27 cellular contexts compared by ENCODE assay signal in genomic region chr16:12794486-12795399, GRCh38. TPM values are rescaled to one million over a fixed set of nuclear protein-coding genes. Genes with fewer than 3 reads are reported as not detected.
DNase-seq lines count a peak whose midpoint lies in the region; ATAC-seq and TF ChIP-seq lines count a peak whose summit lies in the region.
"Had no signal": no experiment of that assay in that cellular context is flagged by ENCODE, and none has a peak within 500 bp of the region (broad histone marks: within the 10 kb centered on the region; RNA-seq: fewer than 3 reads in every experiment).

No MANE protein-coding gene starts in this region.

- H3K36me3 ChIP-seq in adipocyte (ENCODE audit: control insufficient read depth, insufficient read depth, low read length, severe bottlenecking): no peaks in the 10 kb centered on the region
- H3K36me3 ChIP-seq: adrenal gland, brain microvascular endothelial cell, esophagus muscularis mucosa, gastroesophageal sphincter, transverse colon had no signal

- H3K4me3 ChIP-seq in Jurkat, Clone E6-1 (ENCODE audit: low read length): no peak overlapping the region
- H3K4me3 ChIP-seq in adipocyte (ENCODE audit: low read length): peak overlapping the region; percentile 2
- H3K4me3 ChIP-seq: adrenal gland, esophagus muscularis mucosa, gastroesophageal sphincter, transverse colon had no signal

- CTCF ChIA-PET in CD4-positive, alpha-beta T cell (lab: Charles Lee): no interaction called here
- CTCF ChIA-PET in WTC11 (lab: Charles Lee): no interaction called here

- TF ChIP-seq CTCF in CD4-positive, alpha-beta T cell (IDR thresholded peaks at IDR 0.05): no peak
- no peak for TF ChIP-seq CTCF in WTC11 (IDR thresholded peaks at IDR 0.05)

- no peak overlapping the region for H3K27ac ChIP-seq in CD4-positive, alpha-beta T cell (ENCODE audit: low read depth, low read length)
- H3K27ac ChIP-seq: adrenal gland, brain microvascular endothelial cell, esophagus muscularis mucosa, gastroesophageal sphincter, transverse colon had no signal

- no peaks in the 10 kb centered on the region for H3K9me3 ChIP-seq in adipocyte (ENCODE audit: control insufficient read depth, low read length)
- H3K9me3 ChIP-seq in CD4-positive, alpha-beta T cell (ENCODE audit: control insufficient read depth, low read length): no peaks in the 10 kb centered on the region
- H3K9me3 ChIP-seq: adrenal gland, esophagus muscularis mucosa, gastroesophageal sphincter, transverse colon had no signal

- no peaks in the 10 kb centered on the region for H3K9me3 Mint-ChIP-seq in CD4-positive, alpha-beta T cell
- peaks cover 5% of the 10 kb centered on the region; the same call in 1 of the 2 replicates for H3K9me3 Mint-ChIP-seq in WTC11

- H3K27ac Mint-ChIP-seq in CD4-positive, alpha-beta T cell: no peak overlapping the region
- H3K27ac Mint-ChIP-seq in WTC11: no peak overlapping the region
- H3K27ac Mint-ChIP-seq: activated CD4-positive, alpha-beta memory T cell treated with anti-CD3 and anti-CD28 coated beads, Interleukin-2, amount 10 ng/mL, durations not matched to agents 7 days and 5 days; effector memory CD8-positive, alpha-beta T cell; progenitor cell of endocrine pancreas had no signal

- H3K4me1 ChIP-seq in adipocyte (ENCODE audit: control insufficient read depth, insufficient read depth, low read length): peaks cover 29% of the 10 kb centered on the region
- H3K4me1 ChIP-seq: adrenal gland, gastroesophageal sphincter, transverse colon had no signal

- POLR2A ChIA-PET in CD4-positive, alpha-beta T cell (lab: Charles Lee): no interaction called here
- POLR2A ChIA-PET in WTC11 (lab: Charles Lee): no interaction called here

- no peak overlapping the region for H3K4me3 Mint-ChIP-seq in CD4-positive, alpha-beta T cell
- H3K4me3 Mint-ChIP-seq in WTC11: no peak overlapping the region
- H3K4me3 Mint-ChIP-seq: activated CD4-positive, alpha-beta memory T cell treated with anti-CD3 and anti-CD28 coated beads, Interleukin-2, amount 10 ng/mL, durations not matched to agents 7 days and 5 days; effector memory CD8-positive, alpha-beta T cell; neural crest cell had no signal

- H3K27me3 ChIP-seq in adipocyte (replicated peaks; ENCODE audit: control insufficient read depth, insufficient read depth, low read length): no peaks in the 10 kb centered on the region
- no peaks in the 10 kb centered on the region for H3K27me3 ChIP-seq in CD4-positive, alpha-beta T cell (ENCODE audit: control insufficient read depth, insufficient read depth, low read length)
- H3K27me3 ChIP-seq: adrenal gland, brain microvascular endothelial cell, esophagus muscularis mucosa, gastroesophageal sphincter, transverse colon had no signal

- ATAC-seq in left cardiac atrium (peak; percentile 71 to 85), sciatic nerve (peak; percentile 15), WTC11 (no peak), GM18511 (IDR thresholded peaks at IDR 0.05; ENCODE audit: unreplicated experiment) (no peak), HG03045 (IDR thresholded peaks at IDR 0.05; ENCODE audit: unreplicated experiment) (no peak)
- ATAC-seq in CD4-positive, alpha-beta T cell (ENCODE audit: poor library complexity): no peak
- ATAC-seq: activated CD4-positive, CD25-positive, alpha-beta regulatory T cell treated with anti-CD3 and anti-CD28 coated beads, Interleukin-2, amount 50 U/mL, for 24 hours; effector memory CD8-positive, alpha-beta T cell; gastroesophageal sphincter had no signal

- intact Hi-C loops in left cardiac atrium (cut with DNase I) (no loop called here), sciatic nerve (cut with DNase I) (no loop called here)
- intact Hi-C loops in CD4-positive, alpha-beta T cell (cut with DNase I, micrococcal nuclease): no loop called here

- H3K36me3 Mint-ChIP-seq in CD4-positive, alpha-beta T cell (ENCODE audit: low read depth): no peaks in the 10 kb centered on the region
- no peaks in the 10 kb centered on the region for H3K36me3 Mint-ChIP-seq in WTC11

- H3K27me3 Mint-ChIP-seq in CD4-positive, alpha-beta T cell: no peaks in the 10 kb centered on the region
- no peaks in the 10 kb centered on the region for H3K27me3 Mint-ChIP-seq in WTC11 (ENCODE audit: low read depth)
- H3K27me3 Mint-ChIP-seq: activated CD4-positive, alpha-beta memory T cell treated with anti-CD3 and anti-CD28 coated beads, Interleukin-2, amount 10 ng/mL, durations not matched to agents 7 days and 5 days; effector memory CD8-positive, alpha-beta T cell; progenitor cell of endocrine pancreas had no signal

- H3K9ac ChIP-seq in adipocyte (ENCODE audit: low read length): peak overlapping the region; percentile 57

- H3K4me1 Mint-ChIP-seq in CD4-positive, alpha-beta T cell (ENCODE audit: low read depth): no peaks in the 10 kb centered on the region
- peaks cover 12% of the 10 kb centered on the region for H3K4me1 Mint-ChIP-seq in WTC11
- H3K4me1 Mint-ChIP-seq: neural crest cell had no signal

- peak; percentile 51 for DNase-seq in Jurkat, Clone E6-1 (ENCODE audit: low read depth, low spot score)
- DNase-seq in adipocyte (ENCODE audit: low read depth): no peak
- peak; percentile 56 for DNase-seq in left cardiac atrium
- DNase-seq in sciatic nerve (ENCODE audit: low spot score): no peak
- no peak for DNase-seq in CD4-positive, alpha-beta T cell
- DNase-seq in WTC11 (ENCODE audit: low spot score): no peak
- DNase-seq: activated CD4-positive, alpha-beta memory T cell treated with anti-CD3 and anti-CD28 coated beads, Interleukin-2, amount 10 ng/mL, durations not matched to agents 7 days and 5 days; brain microvascular endothelial cell; effector memory CD8-positive, alpha-beta T cell; islet precursor cell; mammary epithelial cell; NCI-H1092 treated with DMSO at 0.1 percent for 48 hours; NCI-H2029 treated with DMSO at 0.1 percent for 48 hours; NCI-H345; SIG-M5; stimulated activated CD8-positive, alpha-beta memory T cell treated with anti-CD3 and anti-CD28 coated beads, Interleukin-4, amount 100 ng/mL, for 48 hours; SW 1271; T1000; transverse colon had no signal

TF ChIP-seq in WTC11, 78 proteins besides CTCF, POLR2A, EP300 and RAD21:
- no peak for TF ChIP-seq NFE2L1 (CRISPR knock-in tag; IDR thresholded peaks at IDR 0.05)
- TF ChIP-seq USF2 (CRISPR knock-in tag; IDR thresholded peaks at IDR 0.05): no peak
- no peak for TF ChIP-seq CBFB (CRISPR knock-in tag; IDR thresholded peaks at IDR 0.05; ENCODE audit: low read depth)

RNA-seq across cellular contexts. Expression of gene CPPED1, which starts 8.9 kb away (rescaled TPM):
- 16.6 TPM for polyA plus RNA-seq in Jurkat, Clone E6-1 (2012; ENCODE audit: insufficient read depth, insufficient read length)
- total RNA-seq in left cardiac atrium (10 to 100 TPM; 12.0 to 12.4 TPM), sciatic nerve (19.7 TPM), WTC11 (2021) (7.7 to 9.2 TPM (median 8.8 TPM) in 3 replicates)
- total RNA-seq in CD4-positive, alpha-beta T cell: 1 to 10 TPM; 1.4 to 2.3 TPM

Comparison
In these comparisons a context has a peak if more than half of its experiments do, and no peak if none do; other contexts are left out.
1. DNase-seq: peak in Jurkat, Clone E6-1 (single experiment) and left cardiac atrium (single experiment); none in adipocyte (single experiment), sciatic nerve (single experiment), CD4-positive, alpha-beta T cell (0 of 10) and WTC11 (single experiment).
2. ATAC-seq: peak in left cardiac atrium (2 of 2) and sciatic nerve (single experiment); none in CD4-positive, alpha-beta T cell (single experiment), WTC11 (single experiment), GM18511 (single experiment) and HG03045 (single experiment).